Comparison of ENCODE assay signal across 23 cellular contexts in genomic region chr17:15231851-15232516, GRCh38. TPM values are rescaled to one million over a fixed set of nuclear protein-coding genes. Genes with fewer than 3 reads are reported as not detected.
DNase-seq lines count a peak whose midpoint lies in the region; ATAC-seq and TF ChIP-seq lines count a peak whose summit lies in the region.
"Had no signal": no experiment of that assay in that cellular context is flagged by ENCODE, and none has a peak within 500 bp of the region (broad histone marks: within the 10 kb centered on the region; RNA-seq: fewer than 3 reads in every experiment).

No MANE protein-coding gene starts in this region.

- WGBS in transverse colon (ENCODE audit: low coverage in 1 of 2), 2 donors = 77 to 82% methylated on average over 4 to 12 of the region's 12 CpGs

- H3K4me2 ChIP-seq in osteoblast (ENCODE audit: insufficient read depth, low read length) = no peak overlapping the region
- H3K4me2 ChIP-seq: GM23338 had no signal

- intact Hi-C loops in upper lobe of right lung (cut with DNase I) = no loop called here
- intact Hi-C loops in transverse colon (cut with DNase I; ENCODE audit: low total_unique reads) = no loop called here

- H4K20me1 ChIP-seq in osteoblast (ENCODE audit: insufficient read depth, low read length) = peaks cover 44% of the 10 kb centered on the region

- H3K4me3 Mint-ChIP-seq in endothelial cell (ENCODE audit: unreplicated experiment) = peak overlapping the region; percentile 22
- H3K4me3 Mint-ChIP-seq: activated CD4-positive, alpha-beta memory T cell treated with anti-CD3 and anti-CD28 coated beads, Interleukin-2, amount 10 ng/mL, durations not matched to agents 7 days and 5 days; B cell; GM23338; memory B cell; naive thymus-derived CD4-positive, alpha-beta T cell had no signal

- H3K4me1 ChIP-seq in right atrium auricular region = peaks cover 0 to 55% of the 10 kb centered on the region in 2 donors
- H3K4me1 ChIP-seq in osteoblast (ENCODE audit: insufficient read depth, low read length) = peaks cover 20% of the 10 kb centered on the region
- H3K4me1 ChIP-seq in upper lobe of right lung = peaks cover 42% of the 10 kb centered on the region
- peaks cover 4 to 20% (median 14%) of the 10 kb centered on the region in 4 donors for H3K4me1 ChIP-seq in transverse colon
- H3K4me1 ChIP-seq: pancreas had no signal

- H3K27ac Mint-ChIP-seq in endothelial cell (ENCODE audit: unreplicated experiment) = no peak overlapping the region
- H3K27ac Mint-ChIP-seq: activated CD4-positive, alpha-beta memory T cell treated with anti-CD3 and anti-CD28 coated beads, Interleukin-2, amount 10 ng/mL, durations not matched to agents 7 days and 5 days; GM23338; memory B cell; naive thymus-derived CD4-positive, alpha-beta T cell had no signal

- peaks cover 4% of the 10 kb centered on the region for H3K27me3 Mint-ChIP-seq in endothelial cell (ENCODE audit: unreplicated experiment)

- no peak for TF ChIP-seq CTCF in endothelial cell (IDR thresholded peaks at IDR 0.05; ENCODE audit: unreplicated experiment)
- TF ChIP-seq CTCF in right atrium auricular region (IDR thresholded peaks at IDR 0.05) = peak in 1 of 2 donors; percentile 28
- peak; percentile 6 for TF ChIP-seq CTCF in osteoblast (IDR thresholded peaks at IDR 0.05; ENCODE audit: extremely low read depth, low read depth, low read length)
- no peak for TF ChIP-seq CTCF in upper lobe of right lung (IDR thresholded peaks at IDR 0.05)
- TF ChIP-seq CTCF in transverse colon (IDR thresholded peaks at IDR 0.05) = no peak

- H3K4me3 ChIP-seq in right atrium auricular region (no peak overlapping the region), osteoblast (ENCODE audit: insufficient read depth, low read length) (no peak overlapping the region), upper lobe of right lung (no peak overlapping the region), transverse colon (no peak overlapping the region)
- H3K4me3 ChIP-seq: adrenal gland, GM23338, pancreas, thoracic aorta had no signal

- H3K9me3 Mint-ChIP-seq in endothelial cell (ENCODE audit: unreplicated experiment) = no peaks in the 10 kb centered on the region
- H3K9me3 Mint-ChIP-seq: activated CD4-positive, alpha-beta memory T cell treated with anti-CD3 and anti-CD28 coated beads, Interleukin-2, amount 10 ng/mL, durations not matched to agents 7 days and 5 days; GM23338; memory B cell; naive thymus-derived CD4-positive, alpha-beta T cell had no signal

- TF ChIP-seq EP300 in transverse colon (IDR thresholded peaks at IDR 0.05; ENCODE audit: low read depth) = no peak

- H3K36me3 ChIP-seq in right atrium auricular region (peaks cover 89% of the 10 kb centered on the region), osteoblast (ENCODE audit: insufficient read depth, low read length) (peaks cover 27% of the 10 kb centered on the region), upper lobe of right lung (peaks cover 76% of the 10 kb centered on the region), transverse colon (peaks cover 0 to 14% (median 0%) of the 10 kb centered on the region in 4 donors)
- H3K36me3 ChIP-seq: pancreas had no signal

- peaks cover 32% of the 10 kb centered on the region for H3K79me2 ChIP-seq in osteoblast (ENCODE audit: insufficient read depth, low read length)

- DNase-seq in C1 segment of cervical spinal cord (lab: John Stamatoyannopoulos, UW) (peak in 12 of 14 donors; percentile 5 to 85 (median 72)), endothelial cell (ENCODE audit: low spot score) (no peak), right atrium auricular region (ENCODE audit: low spot score) (no peak), osteoblast (ENCODE audit: insufficient read length, low spot score, missing footprints) (no peak), upper lobe of right lung (no peak), transverse colon (no peak), ureter (ENCODE audit: low spot score) (no peak), NCI-H2171 treated with DMSO at 0.1 percent for 48 hours (lab: John Stamatoyannopoulos, UW) (no peak)
- DNase-seq: activated CD4-positive, alpha-beta memory T cell treated with anti-CD3 and anti-CD28 coated beads, Interleukin-2, amount 10 ng/mL, durations not matched to agents 7 days and 5 days; activated CD4-positive, CD25-positive, alpha-beta regulatory T cell; adrenal gland; COR-L47; Kasumi-1; kidney; naive thymus-derived CD4-positive, alpha-beta T cell; NCI-H187 treated with DMSO at 0.1 percent for 48 hours; NCI-H2227 treated with DMSO at 0.1 percent for 48 hours; pancreas had no signal

- H3K36me3 Mint-ChIP-seq in endothelial cell (ENCODE audit: low read depth, unreplicated experiment) = peaks cover 58% of the 10 kb centered on the region
- H3K36me3 Mint-ChIP-seq: memory B cell; naive thymus-derived CD4-positive, alpha-beta T cell had no signal

- no peak overlapping the region for H2AFZ ChIP-seq in osteoblast (ENCODE audit: low read length)
- H2AFZ ChIP-seq: GM23338 had no signal

- H3K27ac ChIP-seq in right atrium auricular region (peak overlapping the region; percentile 40 to 69), osteoblast (ENCODE audit: low read depth, low read length) (no peak overlapping the region), upper lobe of right lung (no peak overlapping the region), transverse colon (no peak overlapping the region)
- H3K27ac ChIP-seq: adrenal gland, epithelial cell of prostate, pancreas, thoracic aorta had no signal

- peaks cover 34% of the 10 kb centered on the region for H3K4me1 Mint-ChIP-seq in endothelial cell (ENCODE audit: unreplicated experiment)
- H3K4me1 Mint-ChIP-seq: B cell, memory B cell had no signal

- TF ChIP-seq POLR2A in transverse colon (IDR thresholded peaks at IDR 0.05) = no peak

- in situ Hi-C loops in transverse colon (cut with MboI; ENCODE audit: low pct_ligation_motif_present in 1 of 4, low pct_unique_long_range_greater_than_20kb in 1 of 4, low sequenced_read_pairs in 3 of 4) = no loop called here

- no peak for ATAC-seq in upper lobe of right lung
- ATAC-seq: GM23338; naive thymus-derived CD4-positive, alpha-beta T cell; pancreas had no signal

- H3K9me3 ChIP-seq in right atrium auricular region = no peaks in the 10 kb centered on the region
- H3K9me3 ChIP-seq in osteoblast (ENCODE audit: low read depth, low read length) = no peaks in the 10 kb centered on the region
- H3K9me3 ChIP-seq in upper lobe of right lung = no peaks in the 10 kb centered on the region
- H3K9me3 ChIP-seq in transverse colon = no peaks in the 10 kb centered on the region
- H3K9me3 ChIP-seq: adrenal gland, pancreas, thoracic aorta had no signal

- H3K27me3 ChIP-seq in right atrium auricular region (no peaks in the 10 kb centered on the region), osteoblast (ENCODE audit: insufficient read depth, low read length) (no peaks in the 10 kb centered on the region), upper lobe of right lung (no peaks in the 10 kb centered on the region), transverse colon (no peaks in the 10 kb centered on the region)
- H3K27me3 ChIP-seq: adrenal gland, pancreas had no signal

RNA-seq across cellular contexts. Expression of gene PMP22, which starts 33.1 kb away (rescaled TPM):
- 314 TPM for total RNA-seq in endothelial cell (ENCODE audit: unreplicated experiment)
- total RNA-seq in right atrium auricular region = 100 to 1,000 TPM; 160 to 164 TPM
- total RNA-seq in osteoblast = 151 and 163 TPM in 2 replicates
- total RNA-seq in upper lobe of right lung = 157 TPM
- 10 to 100 TPM; 23.9 to 70.9 (median 49.1) TPM for total RNA-seq in transverse colon
- 117 TPM for total RNA-seq in ureter
- total RNA-seq: activated CD4-positive, alpha-beta memory T cell treated with anti-CD3 and anti-CD28 coated beads, Interleukin-2, amount 10 ng/mL, durations not matched to agents 7 days and 5 days had no signal

Comparison
In these comparisons a context has a peak if more than half of its experiments do, and no peak if none do; other contexts are left out.
1. DNase-seq: peak in C1 segment of cervical spinal cord (12 of 14); none in endothelial cell (single experiment), right atrium auricular region (single experiment), osteoblast (single experiment), upper lobe of right lung (single experiment), transverse colon (single experiment), ureter (single experiment) and NCI-H2171 treated with DMSO at 0.1 percent for 48 hours (single experiment).
2. H3K27ac ChIP-seq: peak in right atrium auricular region (2 of 2); none in osteoblast (single experiment), upper lobe of right lung (single experiment) and transverse colon (0 of 4).